Comparison of ENCODE assay signal across 16 cellular contexts in genomic region chrX:29528281-29528680, GRCh38.
DNase-seq lines count a peak whose midpoint lies in the region; ATAC-seq and TF ChIP-seq lines count a peak whose summit lies in the region.
"Had no signal": no experiment of that assay in that cellular context is flagged by ENCODE, and none has a peak within 500 bp of the region (broad histone marks: within the 10 kb centered on the region; RNA-seq: fewer than 3 reads in every experiment).

No MANE protein-coding gene starts in this region.

- no peaks in the 10 kb centered on the region for H3K36me3 ChIP-seq in osteoblast (ENCODE audit: insufficient read depth, low read length)

- H3K27ac ChIP-seq in osteoblast (ENCODE audit: low read depth, low read length) = no peak overlapping the region

- H3K4me2 ChIP-seq in osteoblast (ENCODE audit: insufficient read depth, low read length) = no peak overlapping the region

- TF ChIP-seq CTCF in osteoblast (IDR thresholded peaks at IDR 0.05; ENCODE audit: extremely low read depth, low read depth, low read length) = no peak

- no peaks in the 10 kb centered on the region for H3K27me3 ChIP-seq in osteoblast (ENCODE audit: insufficient read depth, low read length)

- H3K4me1 ChIP-seq in osteoblast (ENCODE audit: insufficient read depth, low read length) = no peaks in the 10 kb centered on the region

- no peaks in the 10 kb centered on the region for H4K20me1 ChIP-seq in osteoblast (ENCODE audit: insufficient read depth, low read length)

- H3K4me3 ChIP-seq in osteoblast (ENCODE audit: insufficient read depth, low read length) = no peak overlapping the region

- H3K79me2 ChIP-seq in osteoblast (ENCODE audit: insufficient read depth, low read length) = no peaks in the 10 kb centered on the region

- H3K9me3 ChIP-seq in osteoblast (ENCODE audit: low read depth, low read length) = no peaks in the 10 kb centered on the region

- H2AFZ ChIP-seq in osteoblast (ENCODE audit: low read length) = no peak overlapping the region

- peak; percentile 18 for DNase-seq in osteoblast (ENCODE audit: insufficient read length, low spot score, missing footprints)
- DNase-seq in GOT3 (lab: John Stamatoyannopoulos, UW) = no peak
- no peak for DNase-seq in mesenteric fat pad (ENCODE audit: low spot score)
- DNase-seq in activated CD4-positive, CD25-positive, alpha-beta regulatory T cell (lab: John Stamatoyannopoulos, UW) = no peak
- no peak for DNase-seq in ureter (ENCODE audit: low spot score)
- DNase-seq: activated B cell treated with CpG ODN at 0.5 μM for 24 hours; activated T-cell treated with anti-CD3 and anti-CD28 coated beads, Interleukin-2, amount 50 U/mL, for 1 hour; aorta; CD8-positive, alpha-beta T cell; GF-D8; NCI-H187; NK-92 treated with Interleukin-12 subunit alpha and Interleukin-12 subunit beta, amount 100 ng/mL, for 24 hours had no signal

- peak; percentile 48 for ATAC-seq in GM19035 (IDR thresholded peaks at IDR 0.05; ENCODE audit: unreplicated experiment)
- peak; percentile 78 for ATAC-seq in GM21737 (IDR thresholded peaks at IDR 0.05; ENCODE audit: unreplicated experiment)
- ATAC-seq in HG03103 (IDR thresholded peaks at IDR 0.05; ENCODE audit: low read depth, unreplicated experiment) = peak; percentile 46
- ATAC-seq: CD8-positive, alpha-beta T cell; natural killer cell treated with Interleukin-12 subunit alpha and Interleukin-12 subunit beta and Interleukin-15 and Interleukin-18, amount 100 ng/mL, for 72 hours had no signal
